In the genomic region with DNA sequence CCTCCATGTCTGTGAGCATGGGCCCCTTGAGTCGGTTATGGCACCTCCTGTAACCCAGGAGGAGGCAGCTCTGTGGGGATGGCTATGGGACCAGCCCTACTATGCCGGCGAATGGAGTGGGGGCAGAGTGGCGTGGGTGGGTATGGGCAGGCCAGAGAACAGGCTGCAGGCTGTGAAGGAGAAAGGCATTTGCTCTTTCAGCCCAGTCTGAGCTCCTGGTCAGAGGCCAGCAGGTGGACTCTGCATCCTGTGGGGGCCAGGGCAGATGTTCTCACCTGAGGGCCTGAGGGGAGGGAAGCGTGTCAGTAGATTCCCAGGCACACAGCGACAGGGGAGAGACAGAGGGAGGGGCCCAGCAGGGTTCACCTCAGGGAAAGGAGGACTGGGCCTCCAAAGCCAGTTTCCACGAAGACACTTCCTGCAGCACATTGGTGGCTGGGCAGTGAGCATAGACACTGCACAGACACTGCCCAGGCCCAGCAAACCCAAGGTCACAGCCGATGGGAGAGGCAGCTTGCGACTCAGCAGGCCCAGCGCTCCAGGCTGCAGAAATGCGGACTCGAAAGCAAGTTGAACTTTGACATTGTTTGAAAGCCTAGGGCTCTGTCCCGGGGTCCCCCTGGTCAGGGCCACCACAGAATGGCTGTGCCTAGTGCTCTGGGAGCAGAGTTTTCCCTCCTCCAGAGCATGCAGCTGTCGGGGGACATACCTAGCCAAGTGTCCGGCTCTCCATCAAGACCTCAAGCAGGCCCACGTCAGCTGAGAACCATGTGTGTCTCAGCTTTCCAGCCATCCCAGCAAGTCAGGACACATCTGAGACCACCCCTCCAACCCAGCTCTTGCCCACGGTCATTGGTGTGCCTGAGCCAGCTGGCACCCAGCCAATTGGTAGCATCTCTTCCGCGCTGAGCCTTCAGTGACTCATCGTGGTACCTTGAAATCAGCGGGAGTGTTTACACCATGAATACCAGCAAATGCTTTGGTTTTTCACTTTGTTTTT, we compare ENCODE assay signal across 11 cellular contexts. TPM values are rescaled to one million over a fixed set of nuclear protein-coding genes. Genes with fewer than 3 reads are reported as not detected.
A peak's percentile ranks its signal among the peaks of the same experiment; 100 is the strongest.
DNase-seq lines count a peak whose midpoint lies in the region; ATAC-seq and TF ChIP-seq lines count a peak whose summit lies in the region.
"Had no signal": no experiment of that assay in that cellular context is flagged by ENCODE, and none has a peak within 500 bp of the region (broad histone marks: within the 10 kb centered on the region; RNA-seq: fewer than 3 reads in every experiment).

No MANE protein-coding gene starts in this region.

- WGBS in heart right ventricle, 2 donors: 64 to 68% methylated on average over 21 of the region's 21 CpGs

- peaks cover 31% of the 10 kb centered on the region for H3K27me3 Mint-ChIP-seq in activated CD8-positive, alpha-beta memory T cell treated with anti-CD3 and anti-CD28 coated beads, Interleukin-2, amount 10 ng/mL, durations not matched to agents 7 days and 5 days
- H3K27me3 Mint-ChIP-seq in immature natural killer cell (ENCODE audit: low read depth in 3 of 3): peaks cover 2 to 4% (median 3%) of the 10 kb centered on the region in 3 donors

- no peaks in the 10 kb centered on the region for H3K36me3 ChIP-seq in left ventricle myocardium inferior
- H3K36me3 ChIP-seq in heart right ventricle: no peaks in the 10 kb centered on the region
- no peaks in the 10 kb centered on the region for H3K36me3 ChIP-seq in vagina

- TF ChIP-seq CTCF in left ventricle myocardium inferior (IDR thresholded peaks at IDR 0.05; ENCODE audit: borderline replicate concordance): no peak
- TF ChIP-seq CTCF in heart right ventricle (IDR thresholded peaks at IDR 0.05): no peak
- TF ChIP-seq CTCF in fibroblast of pulmonary artery (IDR thresholded peaks at IDR 0.05; ENCODE audit: low read length, missing control alignments): no peak
- no peak for TF ChIP-seq CTCF in vagina (IDR thresholded peaks at IDR 0.05)

- no peak for ATAC-seq in heart right ventricle
- ATAC-seq in activated CD8-positive, alpha-beta memory T cell treated with anti-CD3 and anti-CD28 coated beads, Interleukin-2, amount 10 ng/mL, durations not matched to agents 7 days and 5 days: no peak

- H3K27ac ChIP-seq in left ventricle myocardium inferior (replicated peaks) (peak overlapping the region; percentile 27), heart right ventricle (peak overlapping the region in 2 of 10 donors; percentile 6 to 88), vagina (peak overlapping the region; percentile 29)

- H3K4me3 ChIP-seq in left ventricle myocardium inferior: no peak overlapping the region
- no peak overlapping the region for H3K4me3 ChIP-seq in heart right ventricle
- H3K4me3 ChIP-seq in fibroblast of pulmonary artery (replicated peaks; ENCODE audit: low read depth, low read length): no peak overlapping the region
- H3K4me3 ChIP-seq in vagina: no peak overlapping the region
- H3K4me3 ChIP-seq: smooth muscle cell had no signal

- H3K36me3 Mint-ChIP-seq in activated CD8-positive, alpha-beta memory T cell treated with anti-CD3 and anti-CD28 coated beads, Interleukin-2, amount 10 ng/mL, durations not matched to agents 7 days and 5 days: no peaks in the 10 kb centered on the region
- no peaks in the 10 kb centered on the region for H3K36me3 Mint-ChIP-seq in immature natural killer cell
- H3K36me3 Mint-ChIP-seq: CD4-positive, alpha-beta memory T cell had no signal

- no peaks in the 10 kb centered on the region for H3K9me3 Mint-ChIP-seq in activated CD8-positive, alpha-beta memory T cell treated with anti-CD3 and anti-CD28 coated beads, Interleukin-2, amount 10 ng/mL, durations not matched to agents 7 days and 5 days (ENCODE audit: low read depth)
- no peaks in the 10 kb centered on the region for H3K9me3 Mint-ChIP-seq in immature natural killer cell
- H3K9me3 Mint-ChIP-seq: CD4-positive, alpha-beta memory T cell had no signal

- no peaks in the 10 kb centered on the region for H3K9me3 ChIP-seq in left ventricle myocardium inferior (replicated peaks)
- no peaks in the 10 kb centered on the region for H3K9me3 ChIP-seq in heart right ventricle
- no peaks in the 10 kb centered on the region for H3K9me3 ChIP-seq in vagina

- no peak overlapping the region for H3K27ac Mint-ChIP-seq in activated CD8-positive, alpha-beta memory T cell treated with anti-CD3 and anti-CD28 coated beads, Interleukin-2, amount 10 ng/mL, durations not matched to agents 7 days and 5 days
- H3K27ac Mint-ChIP-seq in immature natural killer cell: no peak overlapping the region
- H3K27ac Mint-ChIP-seq: CD4-positive, alpha-beta memory T cell had no signal

- H3K4me1 Mint-ChIP-seq in activated CD8-positive, alpha-beta memory T cell treated with anti-CD3 and anti-CD28 coated beads, Interleukin-2, amount 10 ng/mL, durations not matched to agents 7 days and 5 days: peaks cover 2% of the 10 kb centered on the region
- H3K4me1 Mint-ChIP-seq in immature natural killer cell: no peaks in the 10 kb centered on the region
- H3K4me1 Mint-ChIP-seq: CD4-positive, alpha-beta memory T cell had no signal

- peaks cover 77% of the 10 kb centered on the region for H3K4me1 ChIP-seq in left ventricle myocardium inferior
- H3K4me1 ChIP-seq in heart right ventricle: peaks cover 14 to 94% (median 52%) of the 10 kb centered on the region in 9 donors
- peaks cover 70% of the 10 kb centered on the region for H3K4me1 ChIP-seq in vagina

- H3K27me3 ChIP-seq in left ventricle myocardium inferior (ENCODE audit: low read depth) (no peaks in the 10 kb centered on the region), heart right ventricle (no peaks in the 10 kb centered on the region), vagina (no peaks in the 10 kb centered on the region)

- CTCF ChIA-PET in activated CD8-positive, alpha-beta memory T cell treated with anti-CD3 and anti-CD28 coated beads, Interleukin-2, amount 10 ng/mL, durations not matched to agents 7 days and 5 days (lab: Charles Lee): interaction anchor here (1.0 to 1.3 kb wide), 2 partner anchors 8 to 348 kb away, joined by 3 read pairs; no protein-coding TSS in a partner anchor

- DNase-seq in left ventricle myocardium inferior: no peak
- DNase-seq in heart right ventricle: no peak
- DNase-seq in RPMI7951 (ENCODE audit: low read depth): peak; percentile 80
- DNase-seq in fibroblast of pulmonary artery (ENCODE audit: low read depth): peak; percentile 77
- DNase-seq in vagina (ENCODE audit: extremely low spot score in 2 of 2): no peak
- no peak for DNase-seq in activated CD8-positive, alpha-beta memory T cell treated with anti-CD3 and anti-CD28 coated beads, Interleukin-2, amount 10 ng/mL, durations not matched to agents 7 days and 5 days
- no peak for DNase-seq in immature natural killer cell
- no peak for DNase-seq in NAMALWA (ENCODE audit: low spot score)
- DNase-seq: activated naive CD4-positive, alpha-beta T cell treated with anti-CD3 and anti-CD28 coated beads, Interleukin-2, amount 50 U/mL, for 16 hours; CD4-positive, alpha-beta memory T cell had no signal

- intact Hi-C loops in left ventricle myocardium inferior (cut with micrococcal nuclease): no loop called here
- intact Hi-C loops in heart right ventricle (cut with DNase I): no loop called here
- intact Hi-C loops in vagina (cut with DNase I): no loop called here

- TF ChIP-seq POLR2A in vagina (IDR thresholded peaks at IDR 0.05): no peak

- no peak overlapping the region for H3K4me3 Mint-ChIP-seq in activated CD8-positive, alpha-beta memory T cell treated with anti-CD3 and anti-CD28 coated beads, Interleukin-2, amount 10 ng/mL, durations not matched to agents 7 days and 5 days
- no peak overlapping the region for H3K4me3 Mint-ChIP-seq in immature natural killer cell
- H3K4me3 Mint-ChIP-seq: CD4-positive, alpha-beta memory T cell had no signal

RNA-seq across cellular contexts. Expression of a gene that starts 53.8 kb away (rescaled TPM):
- 71.5 TPM for total RNA-seq in left ventricle myocardium inferior
- total RNA-seq in heart right ventricle: 10 to 100 TPM; 66.2 to 99.9 (median 78.4) TPM
- 10 to 100 TPM; 12.1 to 23.0 TPM for polyA plus RNA-seq in heart right ventricle
- 101 and 112 TPM in 2 replicates for total RNA-seq in RPMI7951 (2014; rRNA removed; shearing (Covaris generic))
- total RNA-seq in vagina: 96.0 TPM
- 100 to 1,000 TPM; 109 to 116 TPM for total RNA-seq in activated CD8-positive, alpha-beta memory T cell treated with anti-CD3 and anti-CD28 coated beads, Interleukin-2, amount 10 ng/mL, durations not matched to agents 7 days and 5 days
- polyA plus RNA-seq in immature natural killer cell: 10 to 100 TPM; 28.7 to 75.4 (median 36.4) TPM

Comparison
In these comparisons a context has a peak if more than half of its experiments do, and no peak if none do; other contexts are left out.
1. DNase-seq: peak in RPMI7951 (single experiment) and fibroblast of pulmonary artery (single experiment); none in left ventricle myocardium inferior (single experiment), heart right ventricle (0 of 2), vagina (0 of 2), activated CD8-positive, alpha-beta memory T cell treated with anti-CD3 and anti-CD28 coated beads, Interleukin-2, amount 10 ng/mL, durations not matched to agents 7 days and 5 days (single experiment), immature natural killer cell (0 of 3) and NAMALWA (single experiment).